Comparison of ENCODE assay signal across 8 cellular contexts in genomic region chr15:29466292-29466691, GRCh38.
"Had no signal": no experiment of that assay in that cellular context is flagged by ENCODE, and none has a peak within 500 bp of the region (broad histone marks: within the 10 kb centered on the region; RNA-seq: fewer than 3 reads in every experiment).

No MANE protein-coding gene starts in this region.

- H3K4me3 Mint-ChIP-seq: HFFc6 had no signal

- DNase-seq: GM23248, GOT3, H7, HCEC 1CT, HFFc6, IMR-90, KG1 had no signal

- H3K9ac ChIP-seq: GM23248 had no signal

- H3K4me3 ChIP-seq: GM23248, K562 had no signal

- H3K9me3 Mint-ChIP-seq: HFFc6 had no signal

- H3K27ac Mint-ChIP-seq: HFFc6 had no signal

- H3K27ac ChIP-seq: GM23248 had no signal
